In the genomic region with DNA sequence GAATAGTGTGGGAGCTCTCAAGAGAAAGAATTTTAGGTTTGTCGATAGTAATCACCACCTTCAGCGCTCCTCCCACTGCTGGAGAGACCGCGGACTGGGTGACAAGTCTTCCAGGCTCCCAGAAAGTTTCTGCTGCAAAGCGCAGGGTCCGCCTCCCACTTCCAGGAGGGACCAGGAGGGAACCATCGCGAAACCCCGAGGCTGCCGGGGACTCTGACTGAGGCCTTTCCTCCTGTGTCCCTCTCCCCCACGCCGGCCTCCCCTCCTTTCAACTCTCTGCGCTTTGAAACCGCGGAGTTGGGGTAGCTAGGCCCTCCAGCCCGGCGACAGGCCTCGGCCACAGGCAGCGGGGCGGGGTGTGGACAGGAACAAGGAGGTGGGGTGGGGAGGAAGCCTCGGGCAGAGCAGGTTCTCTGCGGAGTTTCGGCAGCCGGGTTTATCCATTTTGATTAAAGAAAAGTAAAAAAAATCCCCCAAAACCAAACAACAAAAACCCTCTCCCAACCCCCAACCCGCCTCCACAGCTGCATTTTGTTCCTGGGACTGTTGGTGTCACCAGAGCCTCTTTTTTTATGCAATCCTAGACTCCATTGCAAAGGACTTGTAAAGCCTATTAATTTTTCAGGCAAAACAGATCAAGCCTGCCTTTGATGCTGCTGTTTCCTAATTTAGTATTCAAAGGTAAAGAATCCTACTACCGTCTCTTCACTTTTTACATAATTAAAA, we compare ENCODE assay signal across 8 cellular contexts. TPM values are rescaled to one million over a fixed set of nuclear protein-coding genes. Genes with fewer than 3 reads are reported as not detected.
DNase-seq lines count a peak whose midpoint lies in the region; ATAC-seq, FAIRE-seq and TF ChIP-seq lines count a peak whose summit lies in the region.

No MANE protein-coding gene starts in this region.

- ATAC-seq in gastrocnemius medialis, result peak in 1 of 2 donors; percentile 20

- no peaks in the 10 kb centered on the region for H3K9me3 ChIP-seq in iPS-18a (ENCODE audit: control insufficient read depth, low read depth, low read length)
- H3K9me3 ChIP-seq in gastrocnemius medialis, result no peaks in the 10 kb centered on the region

- H3K36me3 ChIP-seq in iPS-18a (ENCODE audit: control insufficient read depth, low read depth, low read length) (no peaks in the 10 kb centered on the region), gastrocnemius medialis (no peaks in the 10 kb centered on the region)

- peak; percentile 47 for FAIRE-seq in GM19239 (lab: Jason Lieb, UNC)

- intact Hi-C loops in gastrocnemius medialis (cut with DNase I; ENCODE audit: low total_unique reads), result loop anchor here (10.0 kb wide), 2 partner anchors 326 to 576 kb away; a partner anchor contains a TSS

- in situ Hi-C loops in gastrocnemius medialis (cut with MboI; ENCODE audit: low sequenced_read_pairs in 4 of 4), result loop anchor here (5.0 to 25.0 kb wide), 5 partner anchors 576 to 856 kb away; no protein-coding TSS in a partner anchor

- peak overlapping the region; percentile 68 for H3K9ac ChIP-seq in iPS-18a (ENCODE audit: low read length)

- H3K27me3 ChIP-seq in iPS-18a (ENCODE audit: control insufficient read depth, insufficient read depth, low read length) (no peaks in the 10 kb centered on the region), gastrocnemius medialis (no peaks in the 10 kb centered on the region)

- peak overlapping the region; percentile 77 for H3K27ac ChIP-seq in iPS-18a (ENCODE audit: low read length)
- peak overlapping the region; percentile 32 to 67 (median 48) for H3K27ac ChIP-seq in gastrocnemius medialis

- peak; percentile 65 to 70 for TF ChIP-seq CTCF in brain (conservative IDR thresholded peaks at IDR 0.05)
- TF ChIP-seq CTCF in gastrocnemius medialis (IDR thresholded peaks at IDR 0.05 in 4 of 5, conservative IDR thresholded peaks at IDR 0.05 in 1 of 5), result no peak

- peaks cover 76% of the 10 kb centered on the region for H3K4me1 ChIP-seq in iPS-18a (ENCODE audit: control insufficient read depth, low read depth, low read length)
- H3K4me1 ChIP-seq in gastrocnemius medialis, result peaks cover 0 to 8% of the 10 kb centered on the region in 2 donors

- H3K4me3 Mint-ChIP-seq in brain, result peak overlapping the region; percentile 55 to 87 (median 82)

- no peaks in the 10 kb centered on the region for H3K9me3 Mint-ChIP-seq in brain

- H3K4me1 Mint-ChIP-seq in brain, result peaks cover 57% of the 10 kb centered on the region

- peaks cover 16% of the 10 kb centered on the region for H3K27me3 Mint-ChIP-seq in brain

- H3K27ac Mint-ChIP-seq in brain, result peak overlapping the region; percentile 88 to 98 (median 92)

- DNase-seq in AML-193 (lab: John Stamatoyannopoulos, UW) (peak; percentile 11 to 17), GM19239 (ENCODE audit: insufficient read length, low spot score) (no peak), Kasumi-1 (lab: John Stamatoyannopoulos, UW) (peak; percentile 72 to 80), T-helper 9 cell (peak; percentile 36), gastrocnemius medialis (no peak), T1000 (lab: John Stamatoyannopoulos, UW) (no peak)

- no peak for TF ChIP-seq POLR2A in gastrocnemius medialis (IDR thresholded peaks at IDR 0.05)

- no peaks in the 10 kb centered on the region for H3K36me3 Mint-ChIP-seq in brain

- peak overlapping the region; percentile 54 for H3K4me3 ChIP-seq in iPS-18a (ENCODE audit: low read length)
- peak overlapping the region; percentile 20 to 57 (median 53) for H3K4me3 ChIP-seq in gastrocnemius medialis

RNA-seq across cellular contexts. Expression of a gene that starts 51.9 kb away (rescaled TPM):
- polyA plus RNA-seq in brain (ENCODE audit: insufficient read depth, low read depth, low replicate concordance), result 9.5 TPM
- 10 to 100 TPM in 1 of 4 donors, 1 to 10 TPM in 3; 4.2 to 11.8 (median 7.8) TPM for total RNA-seq in gastrocnemius medialis

Comparison
In these comparisons a context has a peak if more than half of its experiments do, and no peak if none do; other contexts are left out.
1. DNase-seq: peak in AML-193 (2 of 2), Kasumi-1 (2 of 2) and T-helper 9 cell (single experiment); none in GM19239 (single experiment), gastrocnemius medialis (0 of 2) and T1000 (single experiment).
2. CTCF ChIP-seq: peak in brain (2 of 2); none in gastrocnemius medialis (0 of 5).